Comparison of ENCODE assay signal across 11 cellular contexts in genomic region chr17:2175294-2175628, GRCh38.
A peak's percentile ranks its signal among the peaks of the same experiment; 100 is the strongest.
DNase-seq lines count a peak whose midpoint lies in the region; ATAC-seq and TF ChIP-seq lines count a peak whose summit lies in the region.
"Had no signal": no experiment of that assay in that cellular context is flagged by ENCODE, and none has a peak within 500 bp of the region (broad histone marks: within the 10 kb centered on the region; RNA-seq: fewer than 3 reads in every experiment).

No MANE protein-coding gene starts in this region.

- no peak overlapping the region for H3K18ac ChIP-seq in neuronal stem cell (ENCODE audit: low read length)

- H3K9me3 ChIP-seq in psoas muscle (no peaks in the 10 kb centered on the region), neuronal stem cell (replicated peaks in 1 of 2; ENCODE audit: control insufficient read depth in 2 of 2, insufficient read depth in 1 of 2, low read depth in 1 of 2, low read length in 2 of 2) (no peaks in the 10 kb centered on the region)
- H3K9me3 ChIP-seq: BE2C had no signal

- no peak overlapping the region for H2BK120ac ChIP-seq in neuronal stem cell (ENCODE audit: low read depth, low read length)

- H2AK5ac ChIP-seq in neuronal stem cell (ENCODE audit: low read depth, low read length), result no peak overlapping the region

- no peak overlapping the region for H3K9ac ChIP-seq in neuronal stem cell (ENCODE audit: low read depth, low read length, poor library complexity)

- H3K14ac ChIP-seq in neuronal stem cell (ENCODE audit: low read length), result no peak overlapping the region

- H3K36me3 ChIP-seq in psoas muscle (ENCODE audit: insufficient read depth in 1 of 2, low read depth in 1 of 2), result peaks cover 0 to 2% of the 10 kb centered on the region in 2 donors
- peaks cover 3 to 87% of the 10 kb centered on the region in 2 donors for H3K36me3 ChIP-seq in neuronal stem cell (replicated peaks in 1 of 2; ENCODE audit: control insufficient read depth in 2 of 2, insufficient read depth in 2 of 2, low read length in 2 of 2)
- H3K36me3 ChIP-seq: BE2C had no signal

- no peaks in the 10 kb centered on the region for H3K36me3 Mint-ChIP-seq in natural killer cell
- H3K36me3 Mint-ChIP-seq in natural killer cell treated with Interleukin-12 subunit alpha and Interleukin-12 subunit beta and Interleukin-15 and Interleukin-18, amount 100 ng/mL, for 72 hours, result peaks cover 1% of the 10 kb centered on the region

- ATAC-seq in natural killer cell (no peak), psoas muscle (no peak)
- no peak for ATAC-seq in natural killer cell treated with Interleukin-12 subunit alpha and Interleukin-12 subunit beta and Interleukin-15 and Interleukin-18, amount 100 ng/mL, for 72 hours

- no peaks in the 10 kb centered on the region for H3K9me3 Mint-ChIP-seq in natural killer cell
- H3K9me3 Mint-ChIP-seq in natural killer cell treated with Interleukin-12 subunit alpha and Interleukin-12 subunit beta and Interleukin-15 and Interleukin-18, amount 100 ng/mL, for 72 hours, result no peaks in the 10 kb centered on the region
- H3K9me3 Mint-ChIP-seq: memory B cell had no signal

- H3K4ac ChIP-seq in neuronal stem cell (ENCODE audit: low read length), result no peak overlapping the region

- no peaks in the 10 kb centered on the region for H3K27me3 Mint-ChIP-seq in natural killer cell (ENCODE audit: low read depth in 2 of 2)
- no peaks in the 10 kb centered on the region for H3K27me3 Mint-ChIP-seq in natural killer cell treated with Interleukin-12 subunit alpha and Interleukin-12 subunit beta and Interleukin-15 and Interleukin-18, amount 100 ng/mL, for 72 hours
- H3K27me3 Mint-ChIP-seq: memory B cell had no signal

- H2AFZ ChIP-seq in neuronal stem cell (ENCODE audit: low read length), result no peak overlapping the region

- H3K4me3 Mint-ChIP-seq in natural killer cell, result no peak overlapping the region
- H3K4me3 Mint-ChIP-seq in natural killer cell treated with Interleukin-12 subunit alpha and Interleukin-12 subunit beta and Interleukin-15 and Interleukin-18, amount 100 ng/mL, for 72 hours, result no peak overlapping the region
- H3K4me3 Mint-ChIP-seq: memory B cell had no signal

- H3K79me1 ChIP-seq in neuronal stem cell (ENCODE audit: low read depth, low read length), result peaks cover 1% of the 10 kb centered on the region

- peaks cover 53 to 61% of the 10 kb centered on the region in 2 donors for H3K4me1 Mint-ChIP-seq in natural killer cell
- peaks cover 46 to 54% of the 10 kb centered on the region in 2 donors for H3K4me1 Mint-ChIP-seq in natural killer cell treated with Interleukin-12 subunit alpha and Interleukin-12 subunit beta and Interleukin-15 and Interleukin-18, amount 100 ng/mL, for 72 hours (ENCODE audit: low read depth in 2 of 2)
- H3K4me1 Mint-ChIP-seq: memory B cell had no signal

- no peak for TF ChIP-seq CTCF in natural killer cell (IDR thresholded peaks at IDR 0.05)
- TF ChIP-seq CTCF in fibroblast of mammary gland (conservative IDR thresholded peaks at IDR 0.05; ENCODE audit: control insufficient read depth, insufficient read depth, low read depth, low read length), result no peak
- no peak for TF ChIP-seq CTCF in psoas muscle (IDR thresholded peaks at IDR 0.05)

- H3K4me1 ChIP-seq in psoas muscle, result peaks cover 85% of the 10 kb centered on the region
- peaks cover 11 to 31% of the 10 kb centered on the region in 2 donors for H3K4me1 ChIP-seq in neuronal stem cell (ENCODE audit: control insufficient read depth in 2 of 2, insufficient read depth in 1 of 2, low read depth in 1 of 2, low read length in 2 of 2)

- H2BK12ac ChIP-seq in neuronal stem cell (ENCODE audit: low read length), result no peak overlapping the region

- DNase-seq in natural killer cell (no peak), fibroblast of mammary gland (ENCODE audit: low read depth) (peak; percentile 74), psoas muscle (no peak), NCI-H446 treated with DMSO at 0.1 percent for 48 hours (lab: John Stamatoyannopoulos, UW) (no peak), NCI-H2227 (lab: John Stamatoyannopoulos, UW; ENCODE audit: unreplicated experiment) (no peak), cerebellar nuclear complex (lab: John Stamatoyannopoulos, UW) (no peak), neuronal stem cell (ENCODE audit: low spot score) (no peak)
- DNase-seq in natural killer cell treated with Interleukin-12 subunit alpha and Interleukin-12 subunit beta and Interleukin-15 and Interleukin-18, amount 100 ng/mL, for 72 hours (ENCODE audit: low spot score), result no peak
- DNase-seq: NCI-H1694 treated with DMSO at 0.1 percent for 48 hours had no signal

- no peak overlapping the region for H3K23ac ChIP-seq in neuronal stem cell (ENCODE audit: low read depth, low read length, poor library complexity)

- no peak overlapping the region for H2BK15ac ChIP-seq in neuronal stem cell (ENCODE audit: low read length)

- intact Hi-C loops in natural killer cell (cut with micrococcal nuclease), result no loop called here
- intact Hi-C loops in psoas muscle (cut with DNase I), result loop anchor here (5.0 kb wide), 2 partner anchors 37 to 62 kb away; no protein-coding TSS in a partner anchor

- no peaks in the 10 kb centered on the region for H3K27me3 ChIP-seq in psoas muscle (ENCODE audit: insufficient read depth in 3 of 3, low read length in 2 of 3)
- H3K27me3 ChIP-seq in neuronal stem cell (ENCODE audit: control insufficient read depth in 3 of 3, insufficient read depth in 3 of 3, low read depth in 1 of 3, low read length in 3 of 3), result no peaks in the 10 kb centered on the region
- H3K27me3 ChIP-seq: BE2C had no signal

- WGBS in psoas muscle, 3 donors, result 57 to 61% (median 60%) methylated on average over 5 of the region's 5 CpGs
- WGBS in neuronal stem cell (ENCODE audit: extremely low coverage in 2 of 2, insufficient read length in 2 of 2, insufficient replicate concordance in 1 of 2), 2 donors, result no CpG with 5 or more reads among the region's 5 CpGs

- H3K27ac ChIP-seq in psoas muscle (peak overlapping the region; percentile 84), neuronal stem cell (replicated peaks; ENCODE audit: low read length) (no peak overlapping the region)

- peak overlapping the region; percentile 59 to 88 for H3K27ac Mint-ChIP-seq in natural killer cell
- H3K27ac Mint-ChIP-seq in natural killer cell treated with Interleukin-12 subunit alpha and Interleukin-12 subunit beta and Interleukin-15 and Interleukin-18, amount 100 ng/mL, for 72 hours, result no peak overlapping the region
- H3K27ac Mint-ChIP-seq: memory B cell had no signal

- H2BK5ac ChIP-seq in neuronal stem cell (ENCODE audit: low read length), result no peak overlapping the region

- no peak overlapping the region for H4K8ac ChIP-seq in neuronal stem cell (ENCODE audit: low read depth, low read length)

- no peak overlapping the region for H3K4me2 ChIP-seq in neuronal stem cell (ENCODE audit: insufficient read depth, low read length, poor library complexity, severe bottlenecking)

- H3K4me3 ChIP-seq in fibroblast of mammary gland (ENCODE audit: control insufficient read depth, low read depth, low read length) (no peak overlapping the region), psoas muscle (no peak overlapping the region), neuronal stem cell (ENCODE audit: low read length in 2 of 2) (no peak overlapping the region)

- H4K91ac ChIP-seq in neuronal stem cell (ENCODE audit: low read depth, low read length, poor library complexity), result no peak overlapping the region

Comparison
In these comparisons a context has a peak if more than half of its experiments do, and no peak if none do; other contexts are left out.
1. H3K27ac Mint-ChIP-seq: peak in natural killer cell (2 of 2); none in natural killer cell treated with Interleukin-12 subunit alpha and Interleukin-12 subunit beta and Interleukin-15 and Interleukin-18, amount 100 ng/mL, for 72 hours (0 of 2).